In the genomic region with DNA sequence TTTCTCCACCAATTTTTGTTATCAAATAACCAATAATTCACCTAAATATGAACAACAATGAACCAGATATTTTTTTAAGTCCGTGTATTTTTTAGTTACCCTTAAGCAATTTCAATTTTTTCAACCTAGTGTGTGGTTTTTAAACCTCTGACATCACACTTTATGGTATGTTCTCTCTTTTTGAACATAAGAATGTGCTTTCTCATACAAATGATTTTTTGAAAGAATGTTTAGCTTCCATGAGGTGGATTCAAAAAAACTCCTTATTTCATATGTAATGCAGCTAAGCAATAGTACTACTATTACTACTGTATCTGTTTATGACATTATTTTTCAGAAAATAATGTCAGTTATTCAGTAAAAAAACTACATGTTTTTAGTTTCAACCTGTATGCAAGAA, we compare ENCODE assay signal across 24 cellular contexts. TPM values are rescaled to one million over a fixed set of nuclear protein-coding genes. Genes with fewer than 3 reads are reported as not detected.
"Had no signal": no experiment of that assay in that cellular context is flagged by ENCODE, and none has a peak within 500 bp of the region (broad histone marks: within the 10 kb centered on the region; RNA-seq: fewer than 3 reads in every experiment).

No MANE protein-coding gene starts in this region.

- H3K9ac ChIP-seq: SK-N-SH had no signal

- H3K9me3 ChIP-seq: MG63, SK-N-SH had no signal

- H3K4me3 ChIP-seq: MG63 had no signal

- H3K4me2 ChIP-seq: SK-N-SH had no signal

- H3K36me3 ChIP-seq: MG63 had no signal

- DNase-seq: KBM-7; MG63; NCI-H1092; NCI-H1105 treated with DMSO at 0.1 percent for 48 hours; NCI-H1417 treated with DMSO at 0.1 percent for 48 hours; NCI-H146; NCI-H1694 treated with DMSO at 0.1 percent for 48 hours; NCI-H1930; NCI-H2081; NCI-H2107; NCI-H2227 treated with DMSO at 0.1 percent for 48 hours; NCI-H524; NCI-H69; NCI-H774; NK-92 treated with Interleukin-12 subunit alpha and Interleukin-12 subunit beta, amount 100 ng/mL, for 24 hours; PC-3; SHP77; SK-N-SH; SW 1271 had no signal

- H3K27me3 ChIP-seq: MG63 had no signal

- H3K27ac ChIP-seq: RWPE1 had no signal

RNA-seq across cellular contexts. Expression of gene MEI4, which starts 19.4 kb away (rescaled TPM):
- total RNA-seq: HT-29, NCI-H460, OCI-LY7, PC-3, SK-MEL-5 had no signal
